10 cellular contexts compared by ENCODE assay signal in the genomic region with DNA sequence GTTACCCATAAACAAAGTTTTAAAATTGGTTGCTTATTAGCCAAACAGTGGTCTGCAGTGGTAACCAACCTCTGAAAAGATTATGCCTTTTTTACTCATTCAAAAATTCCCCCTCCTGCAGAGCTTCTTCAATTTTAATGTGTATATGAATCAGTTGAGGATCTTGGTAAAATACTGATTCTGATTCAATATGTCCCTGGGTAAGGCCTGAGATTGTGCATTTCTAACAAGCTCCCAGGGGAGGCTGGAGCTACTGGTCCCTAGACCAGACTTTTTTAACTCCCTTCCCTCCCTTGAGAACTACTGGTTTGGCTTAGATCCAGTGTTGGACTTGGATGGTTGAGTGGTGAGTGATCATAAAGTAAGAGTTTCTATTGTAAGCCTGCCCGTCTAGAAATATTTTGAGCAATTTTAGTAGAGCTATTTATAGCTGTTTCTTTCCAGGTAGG.
DNase-seq lines count a peak whose midpoint lies in the region; ATAC-seq and TF ChIP-seq lines count a peak whose summit lies in the region.
"Had no signal": no experiment of that assay in that cellular context is flagged by ENCODE, and none has a peak within 500 bp of the region (broad histone marks: within the 10 kb centered on the region; RNA-seq: fewer than 3 reads in every experiment).

No MANE protein-coding gene starts in this region.

- H3K4me3 ChIP-seq in AG10803 (ENCODE audit: low read length) (no peak overlapping the region), epithelial cell of proximal tubule (ENCODE audit: low read depth, low read length) (no peak overlapping the region)
- H3K4me3 ChIP-seq: left ventricle myocardium inferior had no signal

- peaks cover 12% of the 10 kb centered on the region for H3K9me3 Mint-ChIP-seq in nephron progenitor cell

- no peak for TF ChIP-seq CTCF in AG10803 (conservative IDR thresholded peaks at IDR 0.05; ENCODE audit: low read length)
- no peak for TF ChIP-seq CTCF in epithelial cell of proximal tubule (conservative IDR thresholded peaks at IDR 0.05; ENCODE audit: low read depth, low read length)
- no peak for TF ChIP-seq CTCF in nephron progenitor cell (IDR thresholded peaks at IDR 0.05)

- no peak overlapping the region for H3K27ac Mint-ChIP-seq in nephron progenitor cell
- H3K27ac Mint-ChIP-seq: H9 had no signal

- no peak overlapping the region for H3K4me3 Mint-ChIP-seq in nephron progenitor cell
- H3K4me3 Mint-ChIP-seq: H9 had no signal

- no peaks in the 10 kb centered on the region for H3K4me1 Mint-ChIP-seq in nephron progenitor cell

- peak; percentile 65 for DNase-seq in AG10803 (ENCODE audit: low read depth)
- peak; percentile 33 to 73 for DNase-seq in NCI-H187 (lab: John Stamatoyannopoulos, UW)
- DNase-seq in epithelial cell of proximal tubule (ENCODE audit: low read depth) = peak; percentile 67
- DNase-seq in nephron progenitor cell = no peak
- no peak for DNase-seq in mesenteric fat pad (ENCODE audit: low spot score)
- DNase-seq in effector CD8-positive, alpha-beta T cell (lab: John Stamatoyannopoulos, UW) = no peak
- DNase-seq: H9, left ventricle myocardium inferior had no signal

- peaks cover 7% of the 10 kb centered on the region for H3K36me3 Mint-ChIP-seq in nephron progenitor cell (ENCODE audit: low read depth)

- peak; percentile 43 for ATAC-seq in GM21423 (IDR thresholded peaks at IDR 0.05; ENCODE audit: unreplicated experiment)
- ATAC-seq in esophagus mucosa = no peak

- H3K27me3 Mint-ChIP-seq in nephron progenitor cell (ENCODE audit: low read depth, poor library complexity) = no peaks in the 10 kb centered on the region

Comparison
In these comparisons a context has a peak if more than half of its experiments do, and no peak if none do; other contexts are left out.
1. DNase-seq: peak in AG10803 (single experiment), NCI-H187 (2 of 2) and epithelial cell of proximal tubule (single experiment); none in nephron progenitor cell (single experiment), mesenteric fat pad (single experiment) and effector CD8-positive, alpha-beta T cell (single experiment).